1 cellular context compared by ENCODE assay signal in the genomic region with DNA sequence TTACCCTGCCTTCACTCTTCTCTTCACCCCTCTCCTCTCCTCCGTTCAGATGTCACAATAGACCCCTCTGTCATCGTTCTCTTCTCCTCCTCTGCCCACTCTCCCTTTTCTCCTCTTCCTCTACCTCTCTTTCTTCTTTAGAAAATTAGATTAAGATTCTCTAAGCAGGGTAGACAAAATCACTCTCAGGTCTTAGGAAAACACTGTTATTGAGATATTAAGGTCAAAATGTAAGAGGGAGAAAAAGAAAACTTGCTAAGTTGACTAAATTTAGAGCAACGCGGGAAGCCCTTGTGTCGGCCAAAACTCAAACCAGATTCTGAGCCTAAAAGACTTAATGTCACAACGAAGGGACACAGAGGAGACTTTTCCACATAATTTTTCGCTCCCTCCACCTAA.
TF ChIP-seq lines count a peak whose summit lies in the region.

No MANE protein-coding gene starts in this region.

TF ChIP-seq in K562, 482 proteins besides CTCF, POLR2A, EP300 and RAD21 (continued from another document):
- TF ChIP-seq, protein P1, sequence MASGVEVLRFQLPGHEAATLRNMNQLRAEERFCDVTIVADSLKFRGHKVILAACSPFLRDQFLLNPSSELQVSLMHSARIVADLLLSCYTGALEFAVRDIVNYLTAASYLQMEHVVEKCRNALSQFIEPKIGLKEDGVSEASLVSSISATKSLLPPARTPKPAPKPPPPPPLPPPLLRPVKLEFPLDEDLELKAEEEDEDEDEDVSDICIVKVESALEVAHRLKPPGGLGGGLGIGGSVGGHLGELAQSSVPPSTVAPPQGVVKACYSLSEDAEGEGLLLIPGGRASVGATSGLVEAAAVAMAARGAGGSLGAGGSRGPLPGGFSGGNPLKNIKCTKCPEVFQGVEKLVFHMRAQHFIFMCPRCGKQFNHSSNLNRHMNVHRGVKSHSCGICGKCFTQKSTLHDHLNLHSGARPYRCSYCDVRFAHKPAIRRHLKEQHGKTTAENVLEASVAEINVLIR (CRISPR knock-in tag; IDR thresholded peaks at IDR 0.05) = no peak
- TF ChIP-seq, protein P2, sequence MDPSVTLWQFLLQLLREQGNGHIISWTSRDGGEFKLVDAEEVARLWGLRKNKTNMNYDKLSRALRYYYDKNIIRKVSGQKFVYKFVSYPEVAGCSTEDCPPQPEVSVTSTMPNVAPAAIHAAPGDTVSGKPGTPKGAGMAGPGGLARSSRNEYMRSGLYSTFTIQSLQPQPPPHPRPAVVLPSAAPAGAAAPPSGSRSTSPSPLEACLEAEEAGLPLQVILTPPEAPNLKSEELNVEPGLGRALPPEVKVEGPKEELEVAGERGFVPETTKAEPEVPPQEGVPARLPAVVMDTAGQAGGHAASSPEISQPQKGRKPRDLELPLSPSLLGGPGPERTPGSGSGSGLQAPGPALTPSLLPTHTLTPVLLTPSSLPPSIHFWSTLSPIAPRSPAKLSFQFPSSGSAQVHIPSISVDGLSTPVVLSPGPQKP (CRISPR knock-in tag; IDR thresholded peaks at IDR 0.05) = no peak
- TF ChIP-seq, protein P3, sequence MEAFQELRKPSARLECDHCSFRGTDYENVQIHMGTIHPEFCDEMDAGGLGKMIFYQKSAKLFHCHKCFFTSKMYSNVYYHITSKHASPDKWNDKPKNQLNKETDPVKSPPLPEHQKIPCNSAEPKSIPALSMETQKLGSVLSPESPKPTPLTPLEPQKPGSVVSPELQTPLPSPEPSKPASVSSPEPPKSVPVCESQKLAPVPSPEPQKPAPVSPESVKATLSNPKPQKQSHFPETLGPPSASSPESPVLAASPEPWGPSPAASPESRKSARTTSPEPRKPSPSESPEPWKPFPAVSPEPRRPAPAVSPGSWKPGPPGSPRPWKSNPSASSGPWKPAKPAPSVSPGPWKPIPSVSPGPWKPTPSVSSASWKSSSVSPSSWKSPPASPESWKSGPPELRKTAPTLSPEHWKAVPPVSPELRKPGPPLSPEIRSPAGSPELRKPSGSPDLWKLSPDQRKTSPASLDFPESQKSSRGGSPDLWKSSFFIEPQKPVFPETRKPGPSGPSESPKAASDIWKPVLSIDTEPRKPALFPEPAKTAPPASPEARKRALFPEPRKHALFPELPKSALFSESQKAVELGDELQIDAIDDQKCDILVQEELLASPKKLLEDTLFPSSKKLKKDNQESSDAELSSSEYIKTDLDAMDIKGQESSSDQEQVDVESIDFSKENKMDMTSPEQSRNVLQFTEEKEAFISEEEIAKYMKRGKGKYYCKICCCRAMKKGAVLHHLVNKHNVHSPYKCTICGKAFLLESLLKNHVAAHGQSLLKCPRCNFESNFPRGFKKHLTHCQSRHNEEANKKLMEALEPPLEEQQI (IDR thresholded peaks at IDR 0.05) = no peak
- TF ChIP-seq RERE (CRISPR knock-in tag; IDR thresholded peaks at IDR 0.05; ENCODE audit: borderline replicate concordance) = no peak
- TF ChIP-seq RBM15 (IDR thresholded peaks at IDR 0.05; ENCODE audit: insufficient read depth, low read length) = no peak
- no peak for TF ChIP-seq E2F8 (IDR thresholded peaks at IDR 0.05; ENCODE audit: low read depth, partially characterized antibody)
- no peak for TF ChIP-seq NRF1 (conservative IDR thresholded peaks at IDR 0.05 in 1 of 2, IDR thresholded peaks at IDR 0.05 in 1 of 2)
- TF ChIP-seq, protein P4, sequence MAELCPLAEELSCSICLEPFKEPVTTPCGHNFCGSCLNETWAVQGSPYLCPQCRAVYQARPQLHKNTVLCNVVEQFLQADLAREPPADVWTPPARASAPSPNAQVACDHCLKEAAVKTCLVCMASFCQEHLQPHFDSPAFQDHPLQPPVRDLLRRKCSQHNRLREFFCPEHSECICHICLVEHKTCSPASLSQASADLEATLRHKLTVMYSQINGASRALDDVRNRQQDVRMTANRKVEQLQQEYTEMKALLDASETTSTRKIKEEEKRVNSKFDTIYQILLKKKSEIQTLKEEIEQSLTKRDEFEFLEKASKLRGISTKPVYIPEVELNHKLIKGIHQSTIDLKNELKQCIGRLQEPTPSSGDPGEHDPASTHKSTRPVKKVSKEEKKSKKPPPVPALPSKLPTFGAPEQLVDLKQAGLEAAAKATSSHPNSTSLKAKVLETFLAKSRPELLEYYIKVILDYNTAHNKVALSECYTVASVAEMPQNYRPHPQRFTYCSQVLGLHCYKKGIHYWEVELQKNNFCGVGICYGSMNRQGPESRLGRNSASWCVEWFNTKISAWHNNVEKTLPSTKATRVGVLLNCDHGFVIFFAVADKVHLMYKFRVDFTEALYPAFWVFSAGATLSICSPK (IDR thresholded peaks at IDR 0.05; ENCODE audit: borderline replicate concordance) = no peak
- no peak for TF ChIP-seq ZBTB5 (IDR thresholded peaks at IDR 0.05)
